8 cellular contexts compared by ENCODE assay signal in the genomic region with DNA sequence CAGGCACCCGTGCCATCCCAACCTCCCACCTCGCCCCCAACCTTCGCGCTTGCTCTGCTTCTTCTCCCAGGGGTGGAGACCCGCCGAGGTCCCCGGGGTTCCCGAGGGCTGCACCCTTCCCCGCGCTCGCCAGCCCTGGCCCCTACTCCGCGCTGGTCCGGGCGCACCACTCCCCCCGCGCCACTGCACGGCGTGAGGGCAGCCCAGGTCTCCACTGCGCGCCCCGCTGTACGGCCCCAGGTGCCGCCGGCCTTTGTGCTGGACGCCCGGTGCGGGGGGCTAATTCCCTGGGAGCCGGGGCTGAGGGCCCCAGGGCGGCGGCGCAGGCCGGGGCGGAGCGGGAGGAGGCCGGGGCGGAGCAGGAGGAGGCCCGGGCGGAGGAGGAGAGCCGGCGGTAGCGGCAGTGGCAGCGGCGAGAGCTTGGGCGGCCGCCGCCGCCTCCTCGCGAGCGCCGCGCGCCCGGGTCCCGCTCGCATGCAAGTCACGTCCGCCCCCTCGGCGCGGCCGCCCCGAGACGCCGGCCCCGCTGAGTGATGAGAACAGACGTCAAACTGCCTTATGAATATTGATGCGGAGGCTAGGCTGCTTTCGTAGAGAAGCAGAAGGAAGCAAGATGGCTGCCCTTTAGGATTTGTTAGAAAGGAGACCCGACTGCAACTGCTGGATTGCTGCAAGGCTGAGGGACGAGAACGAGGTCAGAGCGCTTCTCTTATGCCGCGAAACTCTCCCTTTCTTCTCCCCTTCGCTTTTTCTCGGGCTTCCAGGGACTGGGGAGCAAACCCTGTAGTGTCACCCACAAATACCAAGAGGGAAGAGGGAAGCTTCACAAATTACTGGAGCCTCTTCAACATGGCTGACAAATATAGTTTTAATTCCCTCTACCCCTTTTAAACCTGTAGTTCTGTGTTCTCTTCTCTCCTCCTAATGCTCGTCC. TPM values are rescaled to one million over a fixed set of nuclear protein-coding genes. Genes with fewer than 3 reads are reported as not detected.
A peak's percentile ranks its signal among the peaks of the same experiment; 100 is the strongest.
DNase-seq lines count a peak whose midpoint lies in the region; ATAC-seq and TF ChIP-seq lines count a peak whose summit lies in the region.

A gene (plus strand): TSS at position 591 of the 934 bp plus-strand sequence. CDS start 87,067 bp downstream, outside the sequence.

- H3K4me2 ChIP-seq in hepatocyte: peak within 1 kb of the TSS; percentile 85

- peak; percentile 57 for ATAC-seq in GM18508 (IDR thresholded peaks at IDR 0.05; ENCODE audit: insufficient read depth, unreplicated experiment)
- ATAC-seq in HG02970 (IDR thresholded peaks at IDR 0.05; ENCODE audit: low FRiP score, unreplicated experiment): peak; percentile 79

- peak within 1 kb of the TSS; percentile 94 for H3K27ac ChIP-seq in hepatocyte
- peak within 1 kb of the TSS; percentile 90 for H3K27ac ChIP-seq in vagina

- peak within 1 kb of the TSS; percentile 99 for H2AFZ ChIP-seq in hepatocyte

- H3K4me3 ChIP-seq in astrocyte of the cerebellum (ENCODE audit: low read depth, low read length) (peak within 1 kb of the TSS; percentile 98), hepatocyte (peak within 1 kb of the TSS; percentile 96), vagina (peak within 1 kb of the TSS; percentile 68 to 82)

- no peaks in the 10 kb centered on the region for H3K9me2 ChIP-seq in hepatocyte (replicated peaks; ENCODE audit: insufficient read depth)

- H3K27me3 ChIP-seq in hepatocyte (no peaks in the 10 kb centered on the region), vagina (no peaks in the 10 kb centered on the region)

- TF ChIP-seq CTCF in astrocyte of the cerebellum (IDR thresholded peaks at IDR 0.05; ENCODE audit: low read depth, low read length, missing control alignments) (no peak), hepatocyte (IDR thresholded peaks at IDR 0.05; ENCODE audit: poor library complexity) (no peak), vagina (IDR thresholded peaks at IDR 0.05) (no peak)

- intact Hi-C loops in vagina (cut with DNase I): loop anchor here (5.0 kb wide), 1 partner anchor 326 kb away; a partner anchor contains a TSS

- no peaks in the 10 kb centered on the region for H3K9me3 ChIP-seq in hepatocyte (ENCODE audit: low read depth)
- H3K9me3 ChIP-seq in vagina: no peaks in the 10 kb centered on the region

- H3K36me3 ChIP-seq in hepatocyte (replicated peaks; ENCODE audit: insufficient read depth, low read depth) (no peaks in the 10 kb centered on the region), vagina (no peaks in the 10 kb centered on the region)

- H3K4me1 ChIP-seq in hepatocyte (ENCODE audit: insufficient read depth) (peaks cover 8% of the 10 kb centered on the region), vagina (peaks cover 33% of the 10 kb centered on the region)

- peaks cover 27% of the 10 kb centered on the region for H4K20me1 ChIP-seq in hepatocyte (ENCODE audit: insufficient read depth, poor library complexity, severe bottlenecking)

- peaks cover 46% of the 10 kb centered on the region for H3K79me2 ChIP-seq in hepatocyte

- under 1% methylated on average over 46 of the region's 79 CpGs for WGBS in hepatocyte (ENCODE audit: low lambda C conversion rate, missing lambda C conversion rate)

- in situ Hi-C loops in astrocyte of the cerebellum (cut with HindIII; ENCODE audit: low sequenced_read_pairs): no loop called here

- DNase-seq in NCI-H2029 (lab: John Stamatoyannopoulos, UW): peak; percentile 58
- DNase-seq in T1000 (lab: John Stamatoyannopoulos, UW): peak; percentile 22
- peak; percentile 75 for DNase-seq in astrocyte of the cerebellum (ENCODE audit: low read depth)
- DNase-seq in hepatocyte (ENCODE audit: low spot score): peak; percentile 87
- peak; percentile 79 for DNase-seq in renal cortical epithelial cell (ENCODE audit: low read depth)
- peak; percentile 90 to 96 for DNase-seq in vagina (ENCODE audit: extremely low spot score in 2 of 2)

- no peak for TF ChIP-seq POLR2A in vagina (IDR thresholded peaks at IDR 0.05)

RNA-seq across cellular contexts. Expression of the gene that starts here (rescaled TPM):
- total RNA-seq in hepatocyte (15.5 and 17.4 TPM in 2 replicates), renal cortical epithelial cell (5.4 and 18.8 TPM in 2 replicates), vagina (31.9 TPM)
- 3.8 and 5.5 TPM in 2 replicates for polyA plus RNA-seq in hepatocyte

Comparison
In these comparisons a context has a peak if more than half of its experiments do, and no peak if none do; other contexts are left out.
1. Peak in every context shown above with its lines: DNase-seq, ATAC-seq, H3K4me3 ChIP-seq and H3K27ac ChIP-seq.
2. DNase-seq: peak in every context shown above with its lines; median percentile 93 in vagina; 87 in hepatocyte; 79 in renal cortical epithelial cell; 75 in astrocyte of the cerebellum; 58 in NCI-H2029; 22 in T1000.